Comparison of ENCODE assay signal across 9 cellular contexts in genomic region chr17:82531431-82531881, GRCh38. TPM values are rescaled to one million over a fixed set of nuclear protein-coding genes. Genes with fewer than 3 reads are reported as not detected.
A peak's percentile ranks its signal among the peaks of the same experiment; 100 is the strongest.
DNase-seq lines count a peak whose midpoint lies in the region; ATAC-seq and TF ChIP-seq lines count a peak whose summit lies in the region.
"Had no signal": no experiment of that assay in that cellular context is flagged by ENCODE, and none has a peak within 500 bp of the region (broad histone marks: within the 10 kb centered on the region; RNA-seq: fewer than 3 reads in every experiment).

No MANE protein-coding gene starts in this region.

- 86% methylated on average over 7 of the region's 7 CpGs for WGBS in right cardiac atrium

- no TSS peak for BruUV-seq in Caco-2 (replicated peaks; lab: Mats Ljungman, UMichigan)

- DNase-seq in Caco-2 (no peak), cardiac fibroblast (ENCODE audit: low read depth in 2 of 2) (peak; percentile 40 to 82), SKM-1 (lab: John Stamatoyannopoulos, UW; ENCODE audit: unreplicated experiment) (no peak), right cardiac atrium (no peak)
- DNase-seq: amygdala had no signal

- no peak overlapping the region for H3K4me3 ChIP-seq in Caco-2 (ENCODE audit: low read depth, low read length)
- H3K4me3 ChIP-seq in OCI-LY1 (ENCODE audit: low read depth, low read length, poor library complexity, severe bottlenecking): no peak overlapping the region
- H3K4me3 ChIP-seq in cardiac fibroblast (replicated peaks in 1 of 2; ENCODE audit: low read depth in 2 of 2, low read length in 2 of 2): no peak overlapping the region
- H3K4me3 ChIP-seq in right cardiac atrium (ENCODE audit: low read length): no peak overlapping the region

- H3K9me3 Mint-ChIP-seq in Caco-2 (ENCODE audit: unreplicated experiment): no peaks in the 10 kb centered on the region
- no peaks in the 10 kb centered on the region for H3K9me3 Mint-ChIP-seq in nephron

- H3K9ac ChIP-seq in OCI-LY1 (ENCODE audit: low read length): peak overlapping the region; percentile 8; the same call in 1 of the 2 replicates

- H3K4me1 Mint-ChIP-seq in Caco-2 (ENCODE audit: low read depth, unreplicated experiment) (peaks cover 39% of the 10 kb centered on the region), nephron (peaks cover 61% of the 10 kb centered on the region)

- no peaks in the 10 kb centered on the region for H3K9me2 ChIP-seq in OCI-LY1 (ENCODE audit: low read depth, low read length)

- H3K79me2 ChIP-seq in OCI-LY1 (ENCODE audit: insufficient read depth, low read length): peaks cover 99% of the 10 kb centered on the region

- H3F3A ChIP-seq in OCI-LY1 (ENCODE audit: insufficient read depth, low read length): no peaks in the 10 kb centered on the region

- H3K27me3 Mint-ChIP-seq in Caco-2 (ENCODE audit: insufficient read depth, unreplicated experiment) (no peaks in the 10 kb centered on the region), nephron (ENCODE audit: low read depth) (no peaks in the 10 kb centered on the region)

- no peak overlapping the region for H2AFZ ChIP-seq in OCI-LY1 (ENCODE audit: low read length)

- H4K20me1 ChIP-seq in OCI-LY1 (ENCODE audit: insufficient read depth, low read length): 0 out of 2 replicates have a peak, but pooled peaks cover 3% of the 10 kb centered on the region

- no peak overlapping the region for H3K4me3 Mint-ChIP-seq in Caco-2 (ENCODE audit: unreplicated experiment)
- H3K4me3 Mint-ChIP-seq in nephron: no peak overlapping the region

- POLR2A ChIA-PET in Caco-2 (lab: Charles Lee): interaction anchor here (0.9 kb wide), 1 partner anchor 9 kb away, joined by 3 read pairs; no protein-coding TSS in a partner anchor

- peak overlapping the region; percentile 40 for H3K4me2 ChIP-seq in OCI-LY1 (ENCODE audit: low read length)

- intact Hi-C loops in Caco-2 (cut with micrococcal nuclease; ENCODE audit: unreplicated experiment): no loop called here
- intact Hi-C loops in right cardiac atrium (cut with DNase I): no loop called here

- H3K36me3 ChIP-seq in Caco-2 (ENCODE audit: control insufficient read depth, insufficient read depth, low read length): no peaks in the 10 kb centered on the region
- H3K36me3 ChIP-seq in OCI-LY1 (ENCODE audit: insufficient read depth, low read length): peaks cover 11% of the 10 kb centered on the region; the same call in 1 of the 2 replicates

- peak overlapping the region; percentile 74 for H3K27ac Mint-ChIP-seq in Caco-2 (ENCODE audit: unreplicated experiment)
- peak overlapping the region; percentile 42 to 69 (median 58) for H3K27ac Mint-ChIP-seq in nephron

- no peaks in the 10 kb centered on the region for H3K9me3 ChIP-seq in Caco-2
- H3K9me3 ChIP-seq in OCI-LY1 (ENCODE audit: low read length): no peaks in the 10 kb centered on the region
- no peaks in the 10 kb centered on the region for H3K9me3 ChIP-seq in right cardiac atrium (ENCODE audit: control insufficient read depth, low read length)

- CTCF ChIA-PET in Caco-2 (lab: Charles Lee): interaction anchor here (0.7 kb wide), 1 partner anchor 22 kb away, joined by 3 read pairs; no protein-coding TSS in a partner anchor

- H3K36me3 Mint-ChIP-seq in Caco-2 (ENCODE audit: insufficient read depth, unreplicated experiment) (peaks cover 50% of the 10 kb centered on the region), nephron (ENCODE audit: low read depth) (no peaks in the 10 kb centered on the region)

- no peak for ATAC-seq in HG03520 (IDR thresholded peaks at IDR 0.05; ENCODE audit: unreplicated experiment)
- no peak for ATAC-seq in right cardiac atrium
- no peak for ATAC-seq in GM18511 (IDR thresholded peaks at IDR 0.05; ENCODE audit: unreplicated experiment)

- H3K4me1 ChIP-seq in Caco-2 (peaks cover 36% of the 10 kb centered on the region), OCI-LY1 (ENCODE audit: insufficient read depth, low read length, severe bottlenecking) (peaks cover 75% of the 10 kb centered on the region), right cardiac atrium (ENCODE audit: control insufficient read depth, insufficient read depth, low read length) (peaks cover 16% of the 10 kb centered on the region)

- H3K27me3 ChIP-seq in Caco-2 (replicated peaks; ENCODE audit: control insufficient read depth, insufficient read depth, low read length) (no peaks in the 10 kb centered on the region), OCI-LY1 (ENCODE audit: insufficient read depth, low read length) (no peaks in the 10 kb centered on the region), right cardiac atrium (ENCODE audit: control insufficient read depth, insufficient read depth) (no peaks in the 10 kb centered on the region)

- no peak for TF ChIP-seq CTCF in Caco-2 (IDR thresholded peaks at IDR 0.05; ENCODE audit: insufficient read depth in 1 of 2, low read depth in 1 of 2, low read length in 1 of 2, severe bottlenecking in 1 of 2, unreplicated experiment in 1 of 2)
- TF ChIP-seq CTCF in OCI-LY1 (IDR thresholded peaks at IDR 0.05; ENCODE audit: low read length): no peak
- TF ChIP-seq CTCF in cardiac fibroblast (IDR thresholded peaks at IDR 0.05; ENCODE audit: low read depth, low read length): no peak
- TF ChIP-seq CTCF in nephron (IDR thresholded peaks at IDR 0.05; ENCODE audit: unreplicated experiment in 3 of 3): no peak

- H3K27ac ChIP-seq in OCI-LY1 (ENCODE audit: low read depth, low read length, poor library complexity, severe bottlenecking) (peak overlapping the region; percentile 44), right cardiac atrium (ENCODE audit: low read length) (no peak overlapping the region)

RNA-seq across cellular contexts. Expression of gene FOXK2, which starts 11.9 kb away (rescaled TPM):
- 118 and 124 TPM in 2 replicates for total RNA-seq in Caco-2 (2022)
- 10 to 100 TPM; 35.7 to 69.1 (median 41.6) TPM for total RNA-seq in right cardiac atrium
- 19.9 TPM for polyA plus RNA-seq in right cardiac atrium

Comparison
In these comparisons a context has a peak if more than half of its experiments do, and no peak if none do; other contexts are left out.
1. DNase-seq: peak in cardiac fibroblast (2 of 2); none in Caco-2 (0 of 2), SKM-1 (single experiment) and right cardiac atrium (0 of 3).